ENCODE assay signal across 3 cellular contexts in genomic region chr11:87769626-87770025, GRCh38.
"Had no signal": no experiment of that assay in that cellular context is flagged by ENCODE, and none has a peak within 500 bp of the region (broad histone marks: within the 10 kb centered on the region; RNA-seq: fewer than 3 reads in every experiment).

No MANE protein-coding gene starts in this region.

- ATAC-seq: GM12878 had no signal

- H3K4me3 ChIP-seq: GM12878 had no signal

- DNase-seq: GDM1, GF-D8 had no signal
